17 cellular contexts compared by ENCODE assay signal in genomic region chr22:38199826-38200559, GRCh38.
"Had no signal": no experiment of that assay in that cellular context is flagged by ENCODE, and none has a peak within 500 bp of the region (broad histone marks: within the 10 kb centered on the region; RNA-seq: fewer than 3 reads in every experiment).

No MANE protein-coding gene starts in this region.

- H3K4me3 ChIP-seq: pancreas, smooth muscle cell, thoracic aorta, upper lobe of right lung had no signal

- H3K27me3 Mint-ChIP-seq: stimulated activated memory B cell treated with anti-CD40 and anti-IgM and Interleukin-4, amounts not matched to agents 10 μg/mL and 1 μg/mL and 100 μg/mL, for 72 hours had no signal

- H3K36me3 Mint-ChIP-seq: stimulated activated memory B cell treated with anti-CD40 and anti-IgM and Interleukin-4, amounts not matched to agents 10 μg/mL and 1 μg/mL and 100 μg/mL, for 72 hours had no signal

- ATAC-seq: left lobe of liver; pancreas; sciatic nerve; stimulated activated memory B cell treated with anti-CD40 and anti-IgM and Interleukin-4, amounts not matched to agents 10 μg/mL and 1 μg/mL and 100 μg/mL, for 72 hours; upper lobe of right lung had no signal

- H3K27me3 ChIP-seq: brain microvascular endothelial cell, pancreas, upper lobe of right lung had no signal

- H3K9me3 ChIP-seq: pancreas, thoracic aorta, upper lobe of right lung had no signal

- H3K36me3 ChIP-seq: brain microvascular endothelial cell, pancreas, thoracic aorta, upper lobe of right lung had no signal

- DNase-seq: activated CD4-positive, alpha-beta T cell treated with anti-CD3 and anti-CD28 coated beads for 48 hours; aorta; brain microvascular endothelial cell; cortex of kidney; head of caudate nucleus; kidney; pancreas; stimulated activated CD4-positive, alpha-beta T cell treated with anti-CD3 and anti-CD28 coated beads, Interleukin-4, amount 100 ng/mL, for 24 hours; T1000; upper lobe of right lung had no signal

- H3K4me2 ChIP-seq: smooth muscle cell had no signal

- H3K27ac ChIP-seq: brain microvascular endothelial cell had no signal

- H3K9me3 Mint-ChIP-seq: activated T-helper 1 cell treated with anti-CD3 and anti-CD28 coated beads, Interleukin-12 subunit alpha, Interleukin-12 subunit beta, Interleukin-2, Interleukin-4 antibody, amounts not matched to agents 30 ng/mL and 10 ng/mL and 1 ng/mL, durations not matched to agents 14 hours and 24 hours and 36 hours; neural crest cell had no signal
